1 cellular context compared by ENCODE assay signal in genomic region chr4:92519727-92520126, GRCh38.
TF ChIP-seq lines count a peak whose summit lies in the region.

No MANE protein-coding gene starts in this region.

TF ChIP-seq in H1, 55 proteins besides CTCF, POLR2A, EP300 and RAD21 (continued from another document):
- no peak for TF ChIP-seq CHD7 (IDR thresholded peaks at IDR 0.05; ENCODE audit: insufficient replicate concordance, low read length)
- no peak for TF ChIP-seq SIRT6 (IDR thresholded peaks at IDR 0.05; ENCODE audit: low read length)
- TF ChIP-seq YY1 (IDR thresholded peaks at IDR 0.05; ENCODE audit: low read depth, low read length), result no peak
- no peak for TF ChIP-seq MAX (IDR thresholded peaks at IDR 0.05)
- TF ChIP-seq ZNF274 (IDR thresholded peaks at IDR 0.05; ENCODE audit: borderline replicate concordance, extremely low read depth, low read length), result no peak
- no peak for TF ChIP-seq TCF12 (IDR thresholded peaks at IDR 0.05; ENCODE audit: low read depth, low read length)
- no peak for TF ChIP-seq RXRA (IDR thresholded peaks at IDR 0.05; ENCODE audit: insufficient read depth, low read depth, low read length)
- TF ChIP-seq RNF2 (IDR thresholded peaks at IDR 0.05; ENCODE audit: borderline replicate concordance, low read depth, low read length, missing control alignments, poor library complexity, severe bottlenecking), result no peak
- TF ChIP-seq USF2 (IDR thresholded peaks at IDR 0.05; ENCODE audit: low read length), result no peak
- no peak for TF ChIP-seq GABPA (IDR thresholded peaks at IDR 0.05; ENCODE audit: borderline replicate concordance, insufficient read depth, low read length)
- TF ChIP-seq BRCA1 (IDR thresholded peaks at IDR 0.05; ENCODE audit: low read depth, low read length), result no peak
